ENCODE assay signal across 14 cellular contexts in the genomic region with DNA sequence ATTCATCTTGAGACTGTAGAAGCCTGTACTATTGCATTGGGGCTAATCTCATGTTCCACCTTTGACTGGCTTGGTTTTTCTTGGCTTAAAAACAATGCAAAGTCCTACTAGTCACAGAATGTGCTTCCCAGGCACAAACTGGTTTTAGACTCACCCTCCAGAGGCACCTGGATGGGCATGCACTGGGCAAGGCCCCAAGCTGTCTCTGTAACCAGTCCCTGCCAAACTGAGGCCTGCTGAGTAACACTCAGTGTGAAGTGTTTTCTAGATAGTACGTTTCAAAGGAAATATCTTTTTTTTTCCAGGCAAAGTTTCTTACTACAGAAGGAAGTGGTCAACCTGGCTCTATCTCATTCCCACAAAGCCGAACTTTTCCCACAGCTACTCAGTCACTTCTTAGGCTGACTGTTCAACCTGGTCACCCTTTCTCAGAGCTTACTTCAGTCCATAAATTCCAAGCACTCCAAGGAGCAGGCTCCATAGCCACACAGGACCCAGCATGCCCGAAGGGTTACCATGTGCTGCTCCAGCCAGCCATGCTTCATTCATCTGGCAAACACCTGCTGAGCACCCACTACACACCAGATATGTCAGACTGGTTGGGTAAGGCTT. TPM values are rescaled to one million over a fixed set of nuclear protein-coding genes. Genes with fewer than 3 reads are reported as not detected.
A peak's percentile ranks its signal among the peaks of the same experiment; 100 is the strongest.
DNase-seq lines count a peak whose midpoint lies in the region; ATAC-seq and TF ChIP-seq lines count a peak whose summit lies in the region.
"Had no signal": no experiment of that assay in that cellular context is flagged by ENCODE, and none has a peak within 500 bp of the region (broad histone marks: within the 10 kb centered on the region; RNA-seq: fewer than 3 reads in every experiment).

No MANE protein-coding gene starts in this region.

- 77% methylated on average over 3 of the region's 3 CpGs for WGBS in smooth muscle cell (ENCODE audit: low lambda C conversion rate)

- H3K4me1 ChIP-seq in stomach smooth muscle (ENCODE audit: control insufficient read depth, insufficient read depth, low read length) (peaks cover 21% of the 10 kb centered on the region), smooth muscle cell (ENCODE audit: low read depth) (no peaks in the 10 kb centered on the region)

- H3K9ac ChIP-seq in stomach smooth muscle (ENCODE audit: low read length in 2 of 2) (no peak overlapping the region), smooth muscle cell (ENCODE audit: low read depth) (no peak overlapping the region)

- intact Hi-C loops in activated CD4-positive, alpha-beta T cell treated with anti-CD3 and anti-CD28 coated beads, Interleukin-2, amount 10 ng/mL, durations not matched to agents 24 days and 14 days (cut with micrococcal nuclease), result no loop called here

- H3K9me3 Mint-ChIP-seq in activated CD4-positive, alpha-beta T cell treated with anti-CD3 and anti-CD28 coated beads, Interleukin-2, amount 10 ng/mL, durations not matched to agents 24 days and 14 days, result no peaks in the 10 kb centered on the region
- H3K9me3 Mint-ChIP-seq in activated naive CD8-positive, alpha-beta T cell treated with anti-CD3 and anti-CD28 coated beads, Interleukin-2, amount 10 ng/mL, durations not matched to agents 7 days and 5 days, result no peaks in the 10 kb centered on the region

- DNase-seq in activated CD4-positive, alpha-beta T cell treated with anti-CD3 and anti-CD28 coated beads, Interleukin-2, amount 10 ng/mL, durations not matched to agents 24 days and 14 days, result no peak
- no peak for DNase-seq in activated CD4-positive, alpha-beta T cell treated with anti-CD3 and anti-CD28 coated beads, Interleukin-2, amount 50 U/mL, for 4 hours
- DNase-seq in activated naive CD8-positive, alpha-beta T cell treated with anti-CD3 and anti-CD28 coated beads, Interleukin-2, amount 10 ng/mL, durations not matched to agents 7 days and 5 days, result no peak
- peak; percentile 29 for DNase-seq in glomerular visceral epithelial cell (ENCODE audit: extremely low spot score)
- DNase-seq in stimulated activated CD4-positive, alpha-beta T cell treated with anti-CD3 and anti-CD28 coated beads, Interleukin-1b, Interleukin-23, amount 100 ng/mL, for 48 hours, result no peak
- DNase-seq in smooth muscle cell (lab: John Stamatoyannopoulos, UW; ENCODE audit: unreplicated experiment), result no peak
- no peak for DNase-seq in mucosa of gallbladder (ENCODE audit: low spot score)
- DNase-seq: activated T-cell treated with anti-CD3 and anti-CD28 coated beads, Interleukin-2, amount 50 U/mL, for 48 hours; colonic mucosa; Karpas-422; T1000 had no signal

- no peak for ATAC-seq in activated naive CD8-positive, alpha-beta T cell treated with anti-CD3 and anti-CD28 coated beads, Interleukin-2, amount 10 ng/mL, durations not matched to agents 7 days and 5 days (ENCODE audit: low read depth)
- ATAC-seq: GM12878, Panc1 had no signal

- H3K4me3 Mint-ChIP-seq in activated CD4-positive, alpha-beta T cell treated with anti-CD3 and anti-CD28 coated beads, Interleukin-2, amount 10 ng/mL, durations not matched to agents 24 days and 14 days, result no peak overlapping the region
- H3K4me3 Mint-ChIP-seq in activated naive CD8-positive, alpha-beta T cell treated with anti-CD3 and anti-CD28 coated beads, Interleukin-2, amount 10 ng/mL, durations not matched to agents 7 days and 5 days, result no peak overlapping the region

- H3K27me3 Mint-ChIP-seq in activated CD4-positive, alpha-beta T cell treated with anti-CD3 and anti-CD28 coated beads, Interleukin-2, amount 10 ng/mL, durations not matched to agents 24 days and 14 days, result no peaks in the 10 kb centered on the region
- H3K27me3 Mint-ChIP-seq in activated naive CD8-positive, alpha-beta T cell treated with anti-CD3 and anti-CD28 coated beads, Interleukin-2, amount 10 ng/mL, durations not matched to agents 7 days and 5 days, result no peaks in the 10 kb centered on the region

- H3K27ac ChIP-seq in stomach smooth muscle (ENCODE audit: low read length) (peak overlapping the region; percentile 58), smooth muscle cell (ENCODE audit: low read depth) (no peak overlapping the region)
- H3K27ac ChIP-seq: colonic mucosa had no signal

- H3K4me3 ChIP-seq in stomach smooth muscle (ENCODE audit: low read length in 2 of 2) (no peak overlapping the region), smooth muscle cell (no peak overlapping the region)
- H3K4me3 ChIP-seq: colonic mucosa, GM12878 had no signal

- H3K4me1 Mint-ChIP-seq in activated CD4-positive, alpha-beta T cell treated with anti-CD3 and anti-CD28 coated beads, Interleukin-2, amount 10 ng/mL, durations not matched to agents 24 days and 14 days, result peaks cover 20% of the 10 kb centered on the region
- peaks cover 11% of the 10 kb centered on the region for H3K4me1 Mint-ChIP-seq in activated naive CD8-positive, alpha-beta T cell treated with anti-CD3 and anti-CD28 coated beads, Interleukin-2, amount 10 ng/mL, durations not matched to agents 7 days and 5 days

- H3K9me3 ChIP-seq in stomach smooth muscle (ENCODE audit: control insufficient read depth in 2 of 2, low read length in 2 of 2), result no peaks in the 10 kb centered on the region
- no peaks in the 10 kb centered on the region for H3K9me3 ChIP-seq in smooth muscle cell (replicated peaks; ENCODE audit: low read depth)
- H3K9me3 ChIP-seq: colonic mucosa had no signal

- H3K27me3 ChIP-seq in stomach smooth muscle (ENCODE audit: control insufficient read depth in 1 of 2, insufficient read depth in 2 of 2, low read length in 2 of 2), result no peaks in the 10 kb centered on the region
- no peaks in the 10 kb centered on the region for H3K27me3 ChIP-seq in smooth muscle cell (ENCODE audit: low read depth)
- H3K27me3 ChIP-seq: colonic mucosa had no signal

- H3K36me3 Mint-ChIP-seq in activated CD4-positive, alpha-beta T cell treated with anti-CD3 and anti-CD28 coated beads, Interleukin-2, amount 10 ng/mL, durations not matched to agents 24 days and 14 days (ENCODE audit: low read depth), result peaks cover 23% of the 10 kb centered on the region
- H3K36me3 Mint-ChIP-seq in activated naive CD8-positive, alpha-beta T cell treated with anti-CD3 and anti-CD28 coated beads, Interleukin-2, amount 10 ng/mL, durations not matched to agents 7 days and 5 days, result peaks cover 3% of the 10 kb centered on the region

- no peaks in the 10 kb centered on the region for H3F3A ChIP-seq in smooth muscle cell (ENCODE audit: low read depth)

- TF ChIP-seq CTCF in smooth muscle cell (IDR thresholded peaks at IDR 0.05; ENCODE audit: borderline replicate concordance, insufficient read depth, poor library complexity, severe bottlenecking), result no peak

- peaks cover 91% of the 10 kb centered on the region for H4K20me1 ChIP-seq in smooth muscle cell (ENCODE audit: low read depth)

- no peak overlapping the region for H2AFZ ChIP-seq in smooth muscle cell (ENCODE audit: low read depth)

- H3K27ac Mint-ChIP-seq in activated CD4-positive, alpha-beta T cell treated with anti-CD3 and anti-CD28 coated beads, Interleukin-2, amount 10 ng/mL, durations not matched to agents 24 days and 14 days, result peak overlapping the region; percentile 77
- peak overlapping the region; percentile 10 for H3K27ac Mint-ChIP-seq in activated naive CD8-positive, alpha-beta T cell treated with anti-CD3 and anti-CD28 coated beads, Interleukin-2, amount 10 ng/mL, durations not matched to agents 7 days and 5 days

- POLR2A ChIA-PET in activated naive CD8-positive, alpha-beta T cell treated with anti-CD3 and anti-CD28 coated beads, Interleukin-2, amount 10 ng/mL, durations not matched to agents 7 days and 5 days (lab: Charles Lee), result no interaction called here

- no peak overlapping the region for H3K4me2 ChIP-seq in smooth muscle cell

- H3K36me3 ChIP-seq in stomach smooth muscle (ENCODE audit: control insufficient read depth in 2 of 2, insufficient read depth in 2 of 2, low read length in 2 of 2) (peaks cover 31 to 35% of the 10 kb centered on the region in 2 donors), smooth muscle cell (ENCODE audit: low read depth) (peaks cover 10% of the 10 kb centered on the region)

- H3K79me2 ChIP-seq in smooth muscle cell (ENCODE audit: low read depth), result peaks cover 9% of the 10 kb centered on the region

RNA-seq across cellular contexts. Expression of gene NPTN, which starts 57.4 kb away (rescaled TPM):
- total RNA-seq in activated CD4-positive, alpha-beta T cell treated with anti-CD3 and anti-CD28 coated beads, Interleukin-2, amount 10 ng/mL, durations not matched to agents 24 days and 14 days, result 61.6 and 68.7 TPM in 2 replicates
- total RNA-seq in activated naive CD8-positive, alpha-beta T cell treated with anti-CD3 and anti-CD28 coated beads, Interleukin-2, amount 10 ng/mL, durations not matched to agents 7 days and 5 days, result 10 to 100 TPM; 30.4 to 33.6 TPM
- total RNA-seq in smooth muscle cell (189 and 215 TPM in 2 replicates), mucosa of gallbladder (159 TPM)
- polyA plus RNA-seq in smooth muscle cell, result 153 TPM in 2 replicates
